Comparison of ENCODE assay signal across 8 cellular contexts in genomic region chr13:102870677-102871415, GRCh38. TPM values are rescaled to one million over a fixed set of nuclear protein-coding genes. Genes with fewer than 3 reads are reported as not detected.
DNase-seq lines count a peak whose midpoint lies in the region; ATAC-seq and TF ChIP-seq lines count a peak whose summit lies in the region.

No MANE protein-coding gene starts in this region.

- H3K4me3 Mint-ChIP-seq in activated CD4-positive, alpha-beta T cell treated with anti-CD3 and anti-CD28 coated beads for 36 hours, result no peak overlapping the region

- in situ Hi-C loops in GM13977 (cut with MboI; ENCODE audit: low pct_unique_long_range_greater_than_20kb, low sequenced_read_pairs, unreplicated experiment), result no loop called here

- TF ChIP-seq CTCF in AG04450 (IDR thresholded peaks at IDR 0.05; ENCODE audit: low read depth, low read length) (peak; percentile 85), GM13977 (IDR thresholded peaks at IDR 0.05; ENCODE audit: extremely low read depth, insufficient read depth, missing control alignments) (peak; percentile 78), liver (IDR thresholded peaks at IDR 0.05; ENCODE audit: low read depth, low read length, missing input control) (peak; percentile 73)

- H3K27ac ChIP-seq in AG04450 (ENCODE audit: low read depth, low read length), result no peak overlapping the region
- no peak overlapping the region for H3K27ac ChIP-seq in liver (ENCODE audit: low read depth in 1 of 2, low read length in 2 of 2)

- POLR2A ChIA-PET in AG04450 (lab: Yijun Ruan, JAX), result no interaction called here
- POLR2A ChIA-PET in activated CD4-positive, alpha-beta T cell treated with anti-CD3 and anti-CD28 coated beads for 36 hours (lab: Charles Lee), result interaction anchor here (0.5 kb wide), 1 partner anchor 231 kb away, joined by 3 read pairs; no protein-coding TSS in a partner anchor

- H3K36me3 Mint-ChIP-seq in activated CD4-positive, alpha-beta T cell treated with anti-CD3 and anti-CD28 coated beads for 36 hours (ENCODE audit: low read depth), result peaks cover 47% of the 10 kb centered on the region

- intact Hi-C loops in activated CD4-positive, alpha-beta T cell treated with anti-CD3 and anti-CD28 coated beads for 36 hours (cut with DNase I, micrococcal nuclease), result no loop called here

- H3K4me1 Mint-ChIP-seq in activated CD4-positive, alpha-beta T cell treated with anti-CD3 and anti-CD28 coated beads for 36 hours, result peaks cover 30% of the 10 kb centered on the region

- CTCF ChIA-PET in AG04450 (lab: Charles Lee), result interaction anchor here (0.5 to 2.3 kb wide), 33 partner anchors 8 to 315 kb away, joined by 3 to 37 read pairs (median 4); partner anchors contain the start of gene ERCC5
- CTCF ChIA-PET in activated CD4-positive, alpha-beta T cell treated with anti-CD3 and anti-CD28 coated beads for 36 hours (lab: Charles Lee), result interaction anchor here (0.6 to 2.1 kb wide), 21 partner anchors 8 to 291 kb away, joined by 3 to 24 read pairs (median 4); no protein-coding TSS in a partner anchor

- H3K4me3 ChIP-seq in AG04450 (ENCODE audit: low read depth, low read length) (no peak overlapping the region), liver (ENCODE audit: low read depth in 1 of 3, low read length in 3 of 3) (no peak overlapping the region)

- WGBS in liver, result 56% methylated on average over 22 of the region's 22 CpGs

- ATAC-seq in HG02852 (IDR thresholded peaks at IDR 0.05; ENCODE audit: unreplicated experiment), result peak; percentile 72
- peak; percentile 58 for ATAC-seq in activated CD4-positive, alpha-beta T cell treated with anti-CD3 and anti-CD28 coated beads for 36 hours

- H3K9ac ChIP-seq in liver (ENCODE audit: low read depth in 1 of 2, low read length in 2 of 2), result no peak overlapping the region

- H3K9me3 ChIP-seq in AG04450 (ENCODE audit: control insufficient read depth, insufficient read depth, low read length) (no peaks in the 10 kb centered on the region), liver (ENCODE audit: control insufficient read depth in 4 of 4, low read length in 3 of 4) (no peaks in the 10 kb centered on the region)

- H3K27ac Mint-ChIP-seq in activated CD4-positive, alpha-beta T cell treated with anti-CD3 and anti-CD28 coated beads for 36 hours, result peak overlapping the region; percentile 21

- DNase-seq in AG04450 (ENCODE audit: low read depth, low spot score), result no peak
- peak; percentile 55 for DNase-seq in GM13977 (ENCODE audit: low spot score)
- DNase-seq in NCI-H1930 (lab: John Stamatoyannopoulos, UW), result peak; percentile 12 to 45
- peak; percentile 66 for DNase-seq in activated CD4-positive, alpha-beta T cell treated with anti-CD3 and anti-CD28 coated beads for 36 hours
- DNase-seq in dedifferentiated amniotic fluid mesenchymal stem cell (ENCODE audit: extremely low spot score), result peak; percentile 35
- DNase-seq in stimulated activated CD4-positive, alpha-beta T cell treated with anti-CD3 and anti-CD28 coated beads, TNF-alpha, amount 100 ng/mL, for 4 hours (ENCODE audit: low read depth in 3 of 3), result peak in 2 of 3 experiments; percentile 13 to 36

- H3K27me3 Mint-ChIP-seq in activated CD4-positive, alpha-beta T cell treated with anti-CD3 and anti-CD28 coated beads for 36 hours, result no peaks in the 10 kb centered on the region

- no peaks in the 10 kb centered on the region for H3K9me3 Mint-ChIP-seq in activated CD4-positive, alpha-beta T cell treated with anti-CD3 and anti-CD28 coated beads for 36 hours (ENCODE audit: low read depth)

- no peaks in the 10 kb centered on the region for H3K27me3 ChIP-seq in AG04450 (ENCODE audit: control insufficient read depth, insufficient read depth, low read length)
- no peaks in the 10 kb centered on the region for H3K27me3 ChIP-seq in liver (ENCODE audit: control insufficient read depth in 4 of 4, insufficient read depth in 4 of 4, low read length in 3 of 4)

- H3K4me1 ChIP-seq in liver (ENCODE audit: control insufficient read depth in 4 of 4, insufficient read depth in 4 of 4, low read length in 3 of 4), result peaks cover 0 to 4% (median 2%) of the 10 kb centered on the region in 4 donors

- TF ChIP-seq RAD21 in liver (IDR thresholded peaks at IDR 0.05), result peak; percentile 90 to 91

- H3K36me3 ChIP-seq in liver (ENCODE audit: control insufficient read depth in 4 of 4, insufficient read depth in 3 of 4, low read depth in 1 of 4, low read length in 3 of 4), result peaks cover 12 to 67% (median 60%) of the 10 kb centered on the region in 4 donors

TF ChIP-seq in liver, 16 proteins besides CTCF, POLR2A, EP300 and RAD21:
- TF ChIP-seq SP1 (IDR thresholded peaks at IDR 0.05), result no peak
- TF ChIP-seq YY1 (IDR thresholded peaks at IDR 0.05), result no peak
- TF ChIP-seq MAX (IDR thresholded peaks at IDR 0.05), result no peak
- TF ChIP-seq GABPA (IDR thresholded peaks at IDR 0.05 in 1 of 2, conservative IDR thresholded peaks at IDR 0.05 in 1 of 2), result no peak
- TF ChIP-seq ZBTB33 (IDR thresholded peaks at IDR 0.05), result no peak

RNA-seq across cellular contexts. Expression of gene ERCC5, which starts 25.0 kb away (rescaled TPM):
- polyA plus RNA-seq in AG04450 (2011; rRNA removed), result 39.2 and 47.6 TPM in 2 replicates
- 26.3 and 27.8 TPM in 2 replicates for polyA minus RNA-seq in AG04450 (2011; rRNA and poly(A)+ RNA removed)
- 10 to 100 TPM; 74.8 to 79.1 TPM for total RNA-seq in activated CD4-positive, alpha-beta T cell treated with anti-CD3 and anti-CD28 coated beads for 36 hours
- 10 to 100 TPM; 30.8 to 44.8 TPM for total RNA-seq in liver
- 10 to 100 TPM; 17.7 to 18.6 TPM for polyA plus RNA-seq in liver
